1 cellular context compared by ENCODE assay signal in genomic region chr2:165793779-165794519, GRCh38.
TF ChIP-seq lines count a peak whose summit lies in the region.

Gene GALNT3 (minus strand): TSS chr2:165794247. CDS start chr2:165770700, 23,547 bp downstream.

TF ChIP-seq in HEK293, 187 proteins besides CTCF, POLR2A, EP300 and RAD21 (continued from another document):
- TF ChIP-seq ZNF148 (tag by site-specific recombination; IDR thresholded peaks at IDR 0.05; ENCODE audit: borderline replicate concordance) (no peak), MYNN (tag by site-specific recombination; IDR thresholded peaks at IDR 0.05; ENCODE audit: borderline replicate concordance) (no peak), ZNF621 (tag by site-specific recombination; IDR thresholded peaks at IDR 0.05) (no peak), SCRT1 (tag by site-specific recombination; IDR thresholded peaks at IDR 0.05; ENCODE audit: borderline replicate concordance) (no peak), GLIS1 (tag by site-specific recombination; IDR thresholded peaks at IDR 0.05) (peak; percentile 82), ZNF174 (tag by site-specific recombination; IDR thresholded peaks at IDR 0.05) (no peak), ZNF37A (tag by site-specific recombination; IDR thresholded peaks at IDR 0.05) (no peak), HIC1 (tag by site-specific recombination; IDR thresholded peaks at IDR 0.05) (peak; percentile 67), ZNF707 (tag by site-specific recombination; IDR thresholded peaks at IDR 0.05) (no peak), ZNF580 (tag by site-specific recombination; IDR thresholded peaks at IDR 0.05) (no peak), ZNF223 (tag by site-specific recombination; IDR thresholded peaks at IDR 0.05) (no peak), ZNF266 (tag by site-specific recombination; IDR thresholded peaks at IDR 0.05; ENCODE audit: low read depth) (no peak), ZNF302 (tag by site-specific recombination; IDR thresholded peaks at IDR 0.05; ENCODE audit: low read depth) (no peak), KLF17 (tag by site-specific recombination; IDR thresholded peaks at IDR 0.05) (no peak), ZNF433 (tag by site-specific recombination; IDR thresholded peaks at IDR 0.05; ENCODE audit: low read depth) (no peak), ZSCAN30 (tag by site-specific recombination; IDR thresholded peaks at IDR 0.05) (no peak), KLF7 (tag by site-specific recombination; IDR thresholded peaks at IDR 0.05; ENCODE audit: borderline replicate concordance) (no peak), YY1 (tag by site-specific recombination; IDR thresholded peaks at IDR 0.05) (no peak), TCF7L2 (IDR thresholded peaks at IDR 0.05; ENCODE audit: borderline replicate concordance, low read depth, low read length) (no peak), ELK4 (IDR thresholded peaks at IDR 0.05; ENCODE audit: borderline replicate concordance, low read depth, low read length) (no peak), HOXA7 (CRISPR knock-in tag; IDR thresholded peaks at IDR 0.05; ENCODE audit: borderline replicate concordance) (no peak), REPIN1 (tag by site-specific recombination; IDR thresholded peaks at IDR 0.05; ENCODE audit: low read depth) (no peak), IKZF3 (tag by site-specific recombination; IDR thresholded peaks at IDR 0.05) (peak; percentile 80), HOXD13 (CRISPR knock-in tag; IDR thresholded peaks at IDR 0.05; ENCODE audit: borderline replicate concordance) (no peak), ZNF585B (tag by site-specific recombination; IDR thresholded peaks at IDR 0.05) (no peak), SP7 (tag by site-specific recombination; IDR thresholded peaks at IDR 0.05) (no peak), ZNF514 (tag by site-specific recombination; IDR thresholded peaks at IDR 0.05) (no peak), ZXDB (tag by site-specific recombination; IDR thresholded peaks at IDR 0.05) (peak; percentile 75), BCL6B (tag by site-specific recombination; IDR thresholded peaks at IDR 0.05) (no peak), EGR2 (tag by site-specific recombination; IDR thresholded peaks at IDR 0.05; ENCODE audit: low read depth) (no peak), ZNF571 (tag by site-specific recombination; IDR thresholded peaks at IDR 0.05) (no peak), ZSCAN5A (tag by site-specific recombination; IDR thresholded peaks at IDR 0.05) (0 out of 2 replicates have a peak, but pooled peaks have one; percentile 54)
